ENCODE assay signal across 8 cellular contexts in genomic region chr10:110221044-110221720, GRCh38. TPM values are rescaled to one million over a fixed set of nuclear protein-coding genes. Genes with fewer than 3 reads are reported as not detected.
DNase-seq lines count a peak whose midpoint lies in the region; ATAC-seq and TF ChIP-seq lines count a peak whose summit lies in the region.

No MANE protein-coding gene starts in this region.

- TF ChIP-seq POLR2A in body of pancreas (IDR thresholded peaks at IDR 0.05): no peak

- H3K36me3 Mint-ChIP-seq in activated CD4-positive, alpha-beta T cell treated with anti-CD3 and anti-CD28 coated beads, Interleukin-2, amount 10 ng/mL, durations not matched to agents 7 days and 5 days (ENCODE audit: low read depth): peaks cover 5% of the 10 kb centered on the region

- TF ChIP-seq CTCF in body of pancreas (IDR thresholded peaks at IDR 0.05) (no peak), lower lobe of right lung (IDR thresholded peaks at IDR 0.05) (no peak), tibial artery (IDR thresholded peaks at IDR 0.05) (no peak)

- H3K27me3 Mint-ChIP-seq in activated CD4-positive, alpha-beta T cell treated with anti-CD3 and anti-CD28 coated beads, Interleukin-2, amount 10 ng/mL, durations not matched to agents 7 days and 5 days: no peaks in the 10 kb centered on the region

- intact Hi-C loops in body of pancreas (cut with DNase I) (loop anchor here (10.0 kb wide), 1 partner anchor 54 kb away; no protein-coding TSS in a partner anchor), lower lobe of right lung (cut with DNase I) (no loop called here), tibial artery (cut with DNase I; ENCODE audit: low total_unique reads) (no loop called here)

- ATAC-seq in body of pancreas: no peak
- ATAC-seq in lower lobe of right lung: no peak
- no peak for ATAC-seq in HG02759 (IDR thresholded peaks at IDR 0.05; ENCODE audit: unreplicated experiment)
- no peak for ATAC-seq in HG03457 (IDR thresholded peaks at IDR 0.05; ENCODE audit: unreplicated experiment)

- H3K4me1 ChIP-seq in body of pancreas: peaks cover 51% of the 10 kb centered on the region
- H3K4me1 ChIP-seq in lower lobe of right lung: peaks cover 45% of the 10 kb centered on the region
- peaks cover 0 to 57% (median 48%) of the 10 kb centered on the region in 4 donors for H3K4me1 ChIP-seq in tibial artery

- H3K27ac ChIP-seq in body of pancreas (peak overlapping the region; percentile 59 to 83 (median 80)), lower lobe of right lung (peak overlapping the region; percentile 67), tibial artery (peak overlapping the region; percentile 92 to 99)

- CTCF ChIA-PET in activated CD4-positive, alpha-beta T cell treated with anti-CD3 and anti-CD28 coated beads, Interleukin-2, amount 10 ng/mL, durations not matched to agents 7 days and 5 days (lab: Charles Lee): interaction anchor here (0.5 to 9.2 kb wide), 10 partner anchors 10 to 337 kb away, joined by 3 to 109 read pairs (median 3); partner anchors contain the start of genes MXI1 and SMNDC1

- H3K27ac Mint-ChIP-seq in activated CD4-positive, alpha-beta T cell treated with anti-CD3 and anti-CD28 coated beads, Interleukin-2, amount 10 ng/mL, durations not matched to agents 7 days and 5 days: peak overlapping the region; percentile 61

- no peaks in the 10 kb centered on the region for H3K9me3 Mint-ChIP-seq in activated CD4-positive, alpha-beta T cell treated with anti-CD3 and anti-CD28 coated beads, Interleukin-2, amount 10 ng/mL, durations not matched to agents 7 days and 5 days

- H3K4me3 Mint-ChIP-seq in activated CD4-positive, alpha-beta T cell treated with anti-CD3 and anti-CD28 coated beads, Interleukin-2, amount 10 ng/mL, durations not matched to agents 7 days and 5 days: peak overlapping the region; percentile 45

- POLR2A ChIA-PET in activated CD4-positive, alpha-beta T cell treated with anti-CD3 and anti-CD28 coated beads, Interleukin-2, amount 10 ng/mL, durations not matched to agents 7 days and 5 days (lab: Charles Lee): interaction anchor here (1.0 to 1.9 kb wide), 2 partner anchors 9 to 12 kb away, joined by 3 to 4 read pairs; no protein-coding TSS in a partner anchor

- H3K4me3 ChIP-seq in body of pancreas (no peak overlapping the region), lower lobe of right lung (peak overlapping the region; percentile 34), tibial artery (peak overlapping the region; percentile 43 to 54)

- WGBS in body of pancreas, 2 donors: 65 to 73% methylated on average over 4 of the region's 4 CpGs

- H3K27me3 ChIP-seq in body of pancreas (no peaks in the 10 kb centered on the region), lower lobe of right lung (ENCODE audit: low read depth) (no peaks in the 10 kb centered on the region), tibial artery (no peaks in the 10 kb centered on the region)

- DNase-seq in activated CD4-positive, alpha-beta T cell treated with anti-CD3 and anti-CD28 coated beads, Interleukin-2, amount 10 ng/mL, durations not matched to agents 7 days and 5 days: no peak
- DNase-seq in activated CD4-positive, alpha-beta T cell treated with anti-CD3 and anti-CD28 coated beads, Interleukin-2, amount 50 U/mL, for 1 hour: no peak
- DNase-seq in body of pancreas: no peak
- no peak for DNase-seq in lower lobe of right lung
- no peak for DNase-seq in tibial artery
- DNase-seq in superior temporal gyrus (ENCODE audit: extremely low spot score): no peak

- no peaks in the 10 kb centered on the region for H3K9me3 ChIP-seq in body of pancreas
- H3K9me3 ChIP-seq in lower lobe of right lung: no peaks in the 10 kb centered on the region
- H3K9me3 ChIP-seq in tibial artery: no peaks in the 10 kb centered on the region

- H3K36me3 ChIP-seq in body of pancreas (replicated peaks in 1 of 2; ENCODE audit: insufficient read depth in 1 of 2, low read depth in 2 of 2) (no peaks in the 10 kb centered on the region), lower lobe of right lung (no peaks in the 10 kb centered on the region), tibial artery (no peaks in the 10 kb centered on the region)

- peaks cover 71% of the 10 kb centered on the region for H3K4me1 Mint-ChIP-seq in activated CD4-positive, alpha-beta T cell treated with anti-CD3 and anti-CD28 coated beads, Interleukin-2, amount 10 ng/mL, durations not matched to agents 7 days and 5 days

RNA-seq across cellular contexts. Expression of gene MXI1, which starts 13.8 kb away (rescaled TPM):
- 10 to 100 TPM; 16.2 to 19.8 TPM for total RNA-seq in activated CD4-positive, alpha-beta T cell treated with anti-CD3 and anti-CD28 coated beads, Interleukin-2, amount 10 ng/mL, durations not matched to agents 7 days and 5 days
- total RNA-seq in body of pancreas (10 to 100 TPM; 14.8 to 24.1 TPM), lower lobe of right lung (33.3 TPM)

Comparison
In these comparisons a context has a peak if more than half of its experiments do, and no peak if none do; other contexts are left out.
1. H3K4me3 ChIP-seq: peak in lower lobe of right lung (single experiment) and tibial artery (2 of 2); none in body of pancreas (0 of 2).
2. Peak in every context shown above with its lines, with median percentiles within 50 percentile points of each other: H3K27ac ChIP-seq.